Comparison of ENCODE assay signal across 9 cellular contexts in genomic region chr2:25664531-25665307, GRCh38. TPM values are rescaled to one million over a fixed set of nuclear protein-coding genes. Genes with fewer than 3 reads are reported as not detected.
DNase-seq lines count a peak whose midpoint lies in the region; ATAC-seq, FAIRE-seq and TF ChIP-seq lines count a peak whose summit lies in the region.
"Had no signal": no experiment of that assay in that cellular context is flagged by ENCODE, and none has a peak within 500 bp of the region (broad histone marks: within the 10 kb centered on the region; RNA-seq: fewer than 3 reads in every experiment).

No MANE protein-coding gene starts in this region.

- TF ChIP-seq CTCF in GM12875 (IDR thresholded peaks at IDR 0.05; ENCODE audit: borderline replicate concordance, insufficient read depth, low read depth, low read length) (peak; percentile 60; the same call in 1 of the 2 replicates), bronchial epithelial cell (IDR thresholded peaks at IDR 0.05; ENCODE audit: insufficient read depth, low read length, severe bottlenecking) (peak; percentile 76)

- no peaks in the 10 kb centered on the region for H3K27me3 Mint-ChIP-seq in stimulated activated naive CD8-positive, alpha-beta T cell treated with anti-CD3 and anti-CD28 coated beads, Interleukin-15, amount 100 ng/mL, for 72 hours
- H3K27me3 Mint-ChIP-seq: natural killer cell treated with Interleukin-12 subunit alpha and Interleukin-12 subunit beta and Interleukin-15 and Interleukin-18, amount 100 ng/mL, for 72 hours had no signal

- peak; percentile 43 for FAIRE-seq in bronchial epithelial cell (lab: Jason Lieb, UNC)

- H3K36me3 ChIP-seq in NT2/D1 (ENCODE audit: insufficient read depth, insufficient read length, low read length), result no peaks in the 10 kb centered on the region
- H3K36me3 ChIP-seq in bronchial epithelial cell (ENCODE audit: control insufficient read depth, insufficient read depth, low read length), result no peaks in the 10 kb centered on the region

- peak overlapping the region; percentile 2 to 26 for H3K4me3 Mint-ChIP-seq in stimulated activated naive CD8-positive, alpha-beta T cell treated with anti-CD3 and anti-CD28 coated beads, Interleukin-15, amount 100 ng/mL, for 72 hours
- H3K4me3 Mint-ChIP-seq: natural killer cell treated with Interleukin-12 subunit alpha and Interleukin-12 subunit beta and Interleukin-15 and Interleukin-18, amount 100 ng/mL, for 72 hours had no signal

- no peaks in the 10 kb centered on the region for H3K27me3 ChIP-seq in NT2/D1 (ENCODE audit: insufficient read depth, insufficient read length)
- no peaks in the 10 kb centered on the region for H3K27me3 ChIP-seq in bronchial epithelial cell (ENCODE audit: control insufficient read depth, insufficient read depth, low read length)

- no peaks in the 10 kb centered on the region for H3K9me3 ChIP-seq in NT2/D1 (ENCODE audit: insufficient read depth, low read length)

- H3K4me1 ChIP-seq in NT2/D1 (ENCODE audit: insufficient read depth, insufficient read length), result no peaks in the 10 kb centered on the region

- H3K27ac Mint-ChIP-seq in stimulated activated naive CD8-positive, alpha-beta T cell treated with anti-CD3 and anti-CD28 coated beads, Interleukin-15, amount 100 ng/mL, for 72 hours, result peak overlapping the region in 1 of 2 donors; percentile 38
- H3K27ac Mint-ChIP-seq: natural killer cell treated with Interleukin-12 subunit alpha and Interleukin-12 subunit beta and Interleukin-15 and Interleukin-18, amount 100 ng/mL, for 72 hours had no signal

- peaks cover 19% of the 10 kb centered on the region for H3K4me1 Mint-ChIP-seq in stimulated activated naive CD8-positive, alpha-beta T cell treated with anti-CD3 and anti-CD28 coated beads, Interleukin-15, amount 100 ng/mL, for 72 hours

- H3K4me3 ChIP-seq in GM12875 (ENCODE audit: low read depth, low read length) (no peak overlapping the region), NT2/D1 (ENCODE audit: insufficient read length, low read depth) (no peak overlapping the region), bronchial epithelial cell (ENCODE audit: low read depth, low read length) (peak overlapping the region; percentile 4)

- no peak for ATAC-seq in stimulated activated naive CD8-positive, alpha-beta T cell treated with anti-CD3 and anti-CD28 coated beads, Interleukin-15, amount 100 ng/mL, for 72 hours

- H3K9me3 Mint-ChIP-seq in stimulated activated naive CD8-positive, alpha-beta T cell treated with anti-CD3 and anti-CD28 coated beads, Interleukin-15, amount 100 ng/mL, for 72 hours, result no peaks in the 10 kb centered on the region
- H3K9me3 Mint-ChIP-seq: natural killer cell treated with Interleukin-12 subunit alpha and Interleukin-12 subunit beta and Interleukin-15 and Interleukin-18, amount 100 ng/mL, for 72 hours had no signal

- DNase-seq in AG20443 (ENCODE audit: low spot score), result peak; percentile 62
- peak; percentile 70 for DNase-seq in NT2/D1 (ENCODE audit: low read depth, low spot score)
- DNase-seq in bronchial epithelial cell (ENCODE audit: low read depth), result peak; percentile 73
- peak; percentile 71 for DNase-seq in kidney tubule cell (ENCODE audit: low spot score)
- DNase-seq in stimulated activated naive CD8-positive, alpha-beta T cell treated with anti-CD3 and anti-CD28 coated beads, Interleukin-15, amount 100 ng/mL, for 72 hours, result peak in 1 of 2 donors; percentile 11
- no peak for DNase-seq in cortex of kidney (lab: John Stamatoyannopoulos, UW)
- no peak for DNase-seq in central memory CD4-positive, alpha-beta T cell

- no peak overlapping the region for H3K9ac ChIP-seq in NT2/D1 (ENCODE audit: insufficient read length, low read depth)

RNA-seq across cellular contexts. Expression of gene DTNB, which starts 8.7 kb away (rescaled TPM):
- 8.4 and 11.6 TPM in 2 replicates for total RNA-seq in bronchial epithelial cell

Comparison
In these comparisons a context has a peak if more than half of its experiments do, and no peak if none do; other contexts are left out.
1. DNase-seq: peak in AG20443 (single experiment), NT2/D1 (single experiment), bronchial epithelial cell (single experiment) and kidney tubule cell (single experiment); none in cortex of kidney (single experiment) and central memory CD4-positive, alpha-beta T cell (single experiment).